12 cellular contexts compared by ENCODE assay signal in genomic region chr3:179840985-179841384, GRCh38.
DNase-seq lines count a peak whose midpoint lies in the region; ATAC-seq and TF ChIP-seq lines count a peak whose summit lies in the region.
"Had no signal": no experiment of that assay in that cellular context is flagged by ENCODE, and none has a peak within 500 bp of the region (broad histone marks: within the 10 kb centered on the region; RNA-seq: fewer than 3 reads in every experiment).

No MANE protein-coding gene starts in this region.

- no peak for TF ChIP-seq POLR2A in body of pancreas (IDR thresholded peaks at IDR 0.05)

- TF ChIP-seq CTCF in body of pancreas (IDR thresholded peaks at IDR 0.05): no peak

- ATAC-seq in body of pancreas (no peak), left lobe of liver (no peak), HG03565 (IDR thresholded peaks at IDR 0.05; ENCODE audit: unreplicated experiment) (no peak)
- ATAC-seq: Panc1 had no signal

- 73 to 77% methylated on average over 7 of the region's 7 CpGs for WGBS in body of pancreas, 2 donors

- H3K27ac ChIP-seq in body of pancreas: no peak overlapping the region
- H3K27ac ChIP-seq: VCaP had no signal

- intact Hi-C loops in body of pancreas (cut with DNase I): no loop called here

- no peaks in the 10 kb centered on the region for H3K27me3 ChIP-seq in body of pancreas

- H3K4me3 ChIP-seq in body of pancreas: no peak overlapping the region

- DNase-seq in Ammon's horn (ENCODE audit: low spot score): peak; percentile 37
- DNase-seq in LHCN-M2 (ENCODE audit: low read depth): peak; percentile 42
- peak in 3 of 4 donors; percentile 3 to 25 (median 15) for DNase-seq in body of pancreas
- DNase-seq in kidney glomerular epithelial cell (lab: John Stamatoyannopoulos, UW): peak; percentile 87
- DNase-seq in left lobe of liver (ENCODE audit: low spot score): no peak
- DNase-seq in NCI-H2196 treated with DMSO at 0.1 percent for 48 hours (lab: John Stamatoyannopoulos, UW; ENCODE audit: unreplicated experiment): no peak
- DNase-seq in NCI-H1436 treated with DMSO at 0.1 percent for 48 hours (lab: John Stamatoyannopoulos, UW): no peak
- DNase-seq: CD4-positive, CD25-positive, alpha-beta regulatory T cell; NCI-H510A treated with DMSO at 0.1 percent for 48 hours had no signal

- H3K36me3 ChIP-seq in body of pancreas (replicated peaks in 1 of 2; ENCODE audit: insufficient read depth in 1 of 2, low read depth in 2 of 2): no peaks in the 10 kb centered on the region

- no peaks in the 10 kb centered on the region for H3K9me3 ChIP-seq in body of pancreas

- no peaks in the 10 kb centered on the region for H3K4me1 ChIP-seq in body of pancreas

Comparison
In these comparisons a context has a peak if more than half of its experiments do, and no peak if none do; other contexts are left out.
1. DNase-seq: peak in Ammon's horn (single experiment), LHCN-M2 (single experiment), body of pancreas (3 of 4) and kidney glomerular epithelial cell (single experiment); none in left lobe of liver (single experiment), NCI-H2196 treated with DMSO at 0.1 percent for 48 hours (single experiment) and NCI-H1436 treated with DMSO at 0.1 percent for 48 hours (single experiment).